Comparison of ENCODE assay signal across 8 cellular contexts in the genomic region with DNA sequence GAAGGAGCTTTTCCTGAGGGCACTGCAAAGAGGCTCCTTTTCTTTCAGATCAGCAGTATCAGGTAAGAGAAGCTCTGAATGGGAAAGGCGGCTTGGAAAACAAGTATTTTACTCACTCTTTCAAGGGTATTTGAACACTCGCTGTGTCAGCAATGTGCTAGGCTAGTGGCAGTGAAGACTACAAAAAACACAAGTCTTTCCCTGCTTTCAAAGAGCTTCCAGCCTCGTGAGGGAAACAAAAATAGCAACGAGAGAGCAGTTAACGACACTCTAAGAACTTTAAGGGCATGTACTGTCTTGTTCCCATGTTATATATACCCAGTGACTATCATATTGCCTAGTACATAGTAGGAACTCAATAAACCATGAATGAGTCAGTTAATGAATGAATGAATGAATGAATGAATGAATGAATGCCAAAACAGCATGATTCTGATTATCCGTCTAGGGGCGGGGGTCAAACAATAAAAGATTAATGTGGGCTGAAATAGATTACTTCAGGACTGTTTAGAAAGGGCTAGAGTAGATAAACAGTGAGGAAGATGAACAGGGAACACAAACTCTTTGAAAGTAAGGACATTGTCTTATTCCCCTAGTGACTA. TPM values are rescaled to one million over a fixed set of nuclear protein-coding genes. Genes with fewer than 3 reads are reported as not detected.
DNase-seq lines count a peak whose midpoint lies in the region; ATAC-seq lines count a peak whose summit lies in the region.

No MANE protein-coding gene starts in this region.

- H3K4me1 Mint-ChIP-seq in activated naive CD4-positive, alpha-beta T cell treated with anti-CD3 and anti-CD28 coated beads, Interleukin-2, amount 10 ng/mL, durations not matched to agents 7 days and 5 days, result peaks cover 21% of the 10 kb centered on the region

- peaks cover 11% of the 10 kb centered on the region for H3K4me1 ChIP-seq in adipocyte (ENCODE audit: control insufficient read depth, insufficient read depth, low read length)
- H3K4me1 ChIP-seq in urinary bladder (ENCODE audit: insufficient read depth), result no peaks in the 10 kb centered on the region

- peaks cover 27% of the 10 kb centered on the region for H3K27me3 Mint-ChIP-seq in activated naive CD4-positive, alpha-beta T cell treated with anti-CD3 and anti-CD28 coated beads, Interleukin-2, amount 10 ng/mL, durations not matched to agents 7 days and 5 days

- H3K9me3 Mint-ChIP-seq in activated naive CD4-positive, alpha-beta T cell treated with anti-CD3 and anti-CD28 coated beads, Interleukin-2, amount 10 ng/mL, durations not matched to agents 7 days and 5 days, result no peaks in the 10 kb centered on the region

- WGBS in urinary bladder, result 25% methylated on average over 7 of the region's 7 CpGs

- no peak overlapping the region for H3K27ac ChIP-seq in urinary bladder (ENCODE audit: low read depth)

- H3K4me3 Mint-ChIP-seq in activated naive CD4-positive, alpha-beta T cell treated with anti-CD3 and anti-CD28 coated beads, Interleukin-2, amount 10 ng/mL, durations not matched to agents 7 days and 5 days, result peak overlapping the region; percentile 80

- H3K36me3 ChIP-seq in adipocyte (ENCODE audit: control insufficient read depth, insufficient read depth, low read length, severe bottlenecking) (no peaks in the 10 kb centered on the region), urinary bladder (ENCODE audit: insufficient read depth) (no peaks in the 10 kb centered on the region)

- ATAC-seq in left colon (peak; percentile 11), GM18517 (IDR thresholded peaks at IDR 0.05; ENCODE audit: unreplicated experiment) (no peak)

- H3K27me3 ChIP-seq in adipocyte (replicated peaks; ENCODE audit: control insufficient read depth, insufficient read depth, low read length), result no peaks in the 10 kb centered on the region

- DNase-seq in activated naive CD4-positive, alpha-beta T cell treated with anti-CD3 and anti-CD28 coated beads, Interleukin-2, amount 10 ng/mL, durations not matched to agents 7 days and 5 days, result no peak
- DNase-seq in activated naive CD4-positive, alpha-beta T cell treated with Interleukin-2 at 50 U/mL for 16 hours, result no peak
- DNase-seq in adipocyte (ENCODE audit: low read depth) (no peak), left colon (no peak), NCI-H748 treated with DMSO at 0.1 percent for 48 hours (lab: John Stamatoyannopoulos, UW) (no peak), DMS53 treated with DMSO at 0.1 percent for 48 hours (lab: John Stamatoyannopoulos, UW; ENCODE audit: unreplicated experiment) (no peak)

- no peak overlapping the region for H3K27ac Mint-ChIP-seq in activated naive CD4-positive, alpha-beta T cell treated with anti-CD3 and anti-CD28 coated beads, Interleukin-2, amount 10 ng/mL, durations not matched to agents 7 days and 5 days

- H3K9ac ChIP-seq in adipocyte (ENCODE audit: low read length), result peak overlapping the region; percentile 81

- intact Hi-C loops in left colon (cut with DNase I, micrococcal nuclease), result no loop called here

- peak overlapping the region; percentile 79 for H3K4me3 ChIP-seq in adipocyte (ENCODE audit: low read length)
- peak overlapping the region; percentile 20 for H3K4me3 ChIP-seq in urinary bladder (ENCODE audit: low read depth, low read length)

- CTCF ChIA-PET in activated naive CD4-positive, alpha-beta T cell treated with anti-CD3 and anti-CD28 coated beads, Interleukin-2, amount 10 ng/mL, durations not matched to agents 7 days and 5 days (lab: Charles Lee), result interaction anchor here (1.0 to 3.1 kb wide), 5 partner anchors 11 to 196 kb away, joined by 3 to 15 read pairs (median 4); a partner anchor contains a TSS

- H3K36me3 Mint-ChIP-seq in activated naive CD4-positive, alpha-beta T cell treated with anti-CD3 and anti-CD28 coated beads, Interleukin-2, amount 10 ng/mL, durations not matched to agents 7 days and 5 days, result no peaks in the 10 kb centered on the region

- no peaks in the 10 kb centered on the region for H3K9me3 ChIP-seq in adipocyte (ENCODE audit: control insufficient read depth, low read length)

RNA-seq across cellular contexts. Expression of a gene that starts 14.2 kb away (rescaled TPM):
- total RNA-seq in left colon (1 to 10 TPM; 1.1 to 4.0 TPM), urinary bladder (3.0 TPM)
- 0.67 TPM for polyA plus RNA-seq in urinary bladder
